8 cellular contexts compared by ENCODE assay signal in the genomic region with DNA sequence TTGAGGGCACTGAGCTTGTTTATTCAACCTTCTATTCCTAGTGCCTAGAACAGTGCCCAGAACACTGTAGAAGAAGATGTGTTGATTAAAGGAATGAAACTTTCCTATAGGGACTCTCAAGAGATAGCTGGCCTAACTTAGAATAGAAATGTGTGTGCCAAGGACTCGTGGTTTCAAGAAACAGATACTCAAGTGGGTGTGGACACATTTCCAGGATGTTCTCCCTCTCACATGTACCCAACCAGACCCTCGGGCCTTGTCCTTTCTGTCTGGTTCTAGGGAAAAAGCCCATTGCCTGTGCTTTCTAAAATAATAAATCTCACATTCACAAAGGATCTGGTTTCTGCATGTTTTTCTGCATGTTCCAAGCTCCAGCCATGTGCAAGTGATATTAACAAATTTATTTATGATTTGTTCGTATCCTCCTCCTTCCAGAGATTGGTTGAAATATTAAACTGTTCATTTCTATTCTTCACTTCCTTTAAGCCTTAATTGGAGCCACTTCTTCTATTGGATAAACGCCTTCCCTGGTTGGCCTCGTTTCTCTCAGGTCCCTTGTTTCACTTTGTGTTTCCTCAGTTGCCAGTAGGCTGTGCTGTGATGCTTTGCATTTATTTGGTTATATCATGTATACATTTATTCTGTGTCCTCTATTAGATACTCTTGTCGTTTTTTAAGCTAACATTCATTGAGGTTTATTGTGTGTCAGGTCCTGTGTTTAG.
A peak's percentile ranks its signal among the peaks of the same experiment; 100 is the strongest.
DNase-seq lines count a peak whose midpoint lies in the region; ATAC-seq, FAIRE-seq and TF ChIP-seq lines count a peak whose summit lies in the region.

No MANE protein-coding gene starts in this region.

- peaks cover 30 to 31% of the 10 kb centered on the region in 2 donors for H3K4me1 Mint-ChIP-seq in immature natural killer cell
- peaks cover 5 to 24% of the 10 kb centered on the region in 2 donors for H3K4me1 Mint-ChIP-seq in stimulated activated naive B cell treated with anti-CD40 and anti-IgM and Interleukin-4, amounts not matched to agents 10 μg/mL and 1 μg/mL and 100 μg/mL, for 72 hours

- no peak for TF ChIP-seq EP300 in A549 (IDR thresholded peaks at IDR 0.05)

- no peak for TF ChIP-seq POLR2A in A549 (IDR thresholded peaks at IDR 0.05; ENCODE audit: low read length)

- no peaks in the 10 kb centered on the region for H3K9me3 ChIP-seq in A549

- in situ Hi-C loops in astrocyte of the spinal cord (cut with HindIII; ENCODE audit: low sequenced_read_pairs), result no loop called here

- H3K36me3 Mint-ChIP-seq in immature natural killer cell, result no peaks in the 10 kb centered on the region
- peaks cover 4 to 5% of the 10 kb centered on the region in 2 donors for H3K36me3 Mint-ChIP-seq in stimulated activated naive B cell treated with anti-CD40 and anti-IgM and Interleukin-4, amounts not matched to agents 10 μg/mL and 1 μg/mL and 100 μg/mL, for 72 hours

- CTCF ChIA-PET in A549 (lab: Yijun Ruan, JAX), result interaction anchor here (0.6 to 6.5 kb wide), 31 partner anchors 8 to 356 kb away, joined by 3 to 153 read pairs (median 4); no protein-coding TSS in a partner anchor

- ATAC-seq in A549 (peak; percentile 83 to 93), HG02884 (IDR thresholded peaks at IDR 0.05; ENCODE audit: unreplicated experiment) (no peak), HG03159 (IDR thresholded peaks at IDR 0.05; ENCODE audit: unreplicated experiment) (no peak)
- ATAC-seq in stimulated activated naive B cell treated with anti-CD40 and anti-IgM and Interleukin-4, amounts not matched to agents 10 μg/mL and 1 μg/mL and 100 μg/mL, for 72 hours (replicated peaks), result peak; percentile 70

- TF ChIP-seq CTCF in A549 (IDR thresholded peaks at IDR 0.05), result peak; percentile 82
- peak; percentile 54 for TF ChIP-seq CTCF in GM12873 (IDR thresholded peaks at IDR 0.05; ENCODE audit: insufficient read depth, low read depth, low read length, missing control alignments)
- peak; percentile 70 for TF ChIP-seq CTCF in astrocyte of the spinal cord (IDR thresholded peaks at IDR 0.05; ENCODE audit: low read depth, low read length)

- peak overlapping the region; percentile 22 to 86 (median 73) for H3K27ac Mint-ChIP-seq in immature natural killer cell
- no peak overlapping the region for H3K27ac Mint-ChIP-seq in stimulated activated naive B cell treated with anti-CD40 and anti-IgM and Interleukin-4, amounts not matched to agents 10 μg/mL and 1 μg/mL and 100 μg/mL, for 72 hours

- peak; percentile 86 for FAIRE-seq in A549 (lab: Jason Lieb, UNC)

- 32% methylated on average over 6 of the region's 6 CpGs for WGBS in A549 (ENCODE audit: missing lambda C conversion rate)

- peak; percentile 89 to 95 for TF ChIP-seq RAD21 in A549 (conservative IDR thresholded peaks at IDR 0.05 in 1 of 2, IDR thresholded peaks at IDR 0.05 in 1 of 2)

- H3K27ac ChIP-seq in A549, result peak overlapping the region; percentile 29 to 58; a peak in 4 of 6 replicates

- H3K27me3 Mint-ChIP-seq in immature natural killer cell (ENCODE audit: low read depth in 3 of 3), result peaks cover 0 to 2% (median under 1%) of the 10 kb centered on the region in 3 donors
- H3K27me3 Mint-ChIP-seq in stimulated activated naive B cell treated with anti-CD40 and anti-IgM and Interleukin-4, amounts not matched to agents 10 μg/mL and 1 μg/mL and 100 μg/mL, for 72 hours, result no peaks in the 10 kb centered on the region

- no peak overlapping the region for H3K4me3 ChIP-seq in A549
- no peak overlapping the region for H3K4me3 ChIP-seq in astrocyte of the spinal cord (ENCODE audit: low read depth, low read length)

- H3K4me2 ChIP-seq in A549, result peak overlapping the region; percentile 27; the same call in 2 of the 3 replicates

- peaks cover 15% of the 10 kb centered on the region for H3K4me1 ChIP-seq in A549

- DNase-seq in A549 (ENCODE audit: low read depth in 1 of 2, low spot score in 1 of 2), result peak; percentile 53 to 66
- DNase-seq in NOMO-1 (lab: John Stamatoyannopoulos, UW; ENCODE audit: unreplicated experiment in 2 of 2), result peak; percentile 72 to 82
- peak; percentile 78 for DNase-seq in astrocyte of the spinal cord (ENCODE audit: low read depth, low spot score)
- peak; percentile 25 to 60 (median 31) for DNase-seq in immature natural killer cell
- no peak for DNase-seq in stimulated activated naive B cell treated with anti-CD40 and anti-IgM and Interleukin-4, amounts not matched to agents 10 μg/mL and 1 μg/mL and 100 μg/mL, for 72 hours

- peaks cover 0 to 2% (median 0%) of the 10 kb centered on the region in 6 donors for H3K9me3 Mint-ChIP-seq in immature natural killer cell
- H3K9me3 Mint-ChIP-seq in stimulated activated naive B cell treated with anti-CD40 and anti-IgM and Interleukin-4, amounts not matched to agents 10 μg/mL and 1 μg/mL and 100 μg/mL, for 72 hours, result peaks cover 0 to 2% of the 10 kb centered on the region in 2 donors

- POLR2A ChIA-PET in A549 (lab: Yijun Ruan, JAX), result interaction anchor here (2.2 kb wide), 1 partner anchor 334 kb away, joined by 8 read pairs; no protein-coding TSS in a partner anchor

- H3K4me3 Mint-ChIP-seq in immature natural killer cell, result peak overlapping the region in 4 of 5 donors; percentile 6 to 61 (median 57)
- no peak overlapping the region for H3K4me3 Mint-ChIP-seq in stimulated activated naive B cell treated with anti-CD40 and anti-IgM and Interleukin-4, amounts not matched to agents 10 μg/mL and 1 μg/mL and 100 μg/mL, for 72 hours

TF ChIP-seq in A549, 52 proteins besides CTCF, POLR2A, EP300 and RAD21:
- TF ChIP-seq, protein P1, sequence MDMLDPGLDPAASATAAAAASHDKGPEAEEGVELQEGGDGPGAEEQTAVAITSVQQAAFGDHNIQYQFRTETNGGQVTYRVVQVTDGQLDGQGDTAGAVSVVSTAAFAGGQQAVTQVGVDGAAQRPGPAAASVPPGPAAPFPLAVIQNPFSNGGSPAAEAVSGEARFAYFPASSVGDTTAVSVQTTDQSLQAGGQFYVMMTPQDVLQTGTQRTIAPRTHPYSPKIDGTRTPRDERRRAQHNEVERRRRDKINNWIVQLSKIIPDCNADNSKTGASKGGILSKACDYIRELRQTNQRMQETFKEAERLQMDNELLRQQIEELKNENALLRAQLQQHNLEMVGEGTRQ (IDR thresholded peaks at IDR 0.05), result no peak
- no peak for TF ChIP-seq CBX8 (IDR thresholded peaks at IDR 0.05)
- TF ChIP-seq SMC3 (IDR thresholded peaks at IDR 0.05), result peak; percentile 91
- TF ChIP-seq, protein P2, sequence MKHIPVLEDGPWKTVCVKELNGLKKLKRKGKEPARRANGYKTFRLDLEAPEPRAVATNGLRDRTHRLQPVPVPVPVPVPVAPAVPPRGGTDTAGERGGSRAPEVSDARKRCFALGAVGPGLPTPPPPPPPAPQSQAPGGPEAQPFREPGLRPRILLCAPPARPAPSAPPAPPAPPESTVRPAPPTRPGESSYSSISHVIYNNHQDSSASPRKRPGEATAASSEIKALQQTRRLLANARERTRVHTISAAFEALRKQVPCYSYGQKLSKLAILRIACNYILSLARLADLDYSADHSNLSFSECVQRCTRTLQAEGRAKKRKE (CRISPR knock-in tag; IDR thresholded peaks at IDR 0.05; ENCODE audit: low read depth), result no peak
- TF ChIP-seq MAZ (IDR thresholded peaks at IDR 0.05; ENCODE audit: borderline replicate concordance, low read depth, low read length), result no peak
- TF ChIP-seq HDAC2 (IDR thresholded peaks at IDR 0.05), result no peak
- no peak for TF ChIP-seq MYC (IDR thresholded peaks at IDR 0.05; ENCODE audit: borderline replicate concordance, low read length)
- 0 out of 2 replicates have a peak, but pooled peaks have one; percentile 39 for TF ChIP-seq FOXS1 (CRISPR knock-in tag; IDR thresholded peaks at IDR 0.05)
TF ChIP-seq in A549: peak in this region for 2.

Comparison
In these comparisons a context has a peak if more than half of its experiments do, and no peak if none do; other contexts are left out.
1. ATAC-seq: peak in A549 (2 of 2) and stimulated activated naive B cell treated with anti-CD40 and anti-IgM and Interleukin-4, amounts not matched to agents 10 μg/mL and 1 μg/mL and 100 μg/mL, for 72 hours (2 of 2); none in HG02884 (single experiment) and HG03159 (single experiment).
2. H3K4me3 Mint-ChIP-seq: peak in immature natural killer cell (4 of 5); none in stimulated activated naive B cell treated with anti-CD40 and anti-IgM and Interleukin-4, amounts not matched to agents 10 μg/mL and 1 μg/mL and 100 μg/mL, for 72 hours (0 of 2).
3. Peak in every context shown above with its lines, with median percentiles within 50 percentile points of each other: CTCF ChIP-seq.